Comparison of ENCODE assay signal across 21 cellular contexts in genomic region chr19:436413-436950, GRCh38. TPM values are rescaled to one million over a fixed set of nuclear protein-coding genes. Genes with fewer than 3 reads are reported as not detected.
DNase-seq lines count a peak whose midpoint lies in the region; ATAC-seq, FAIRE-seq and TF ChIP-seq lines count a peak whose summit lies in the region.
"Had no signal": no experiment of that assay in that cellular context is flagged by ENCODE, and none has a peak within 500 bp of the region (broad histone marks: within the 10 kb centered on the region; RNA-seq: fewer than 3 reads in every experiment).

No MANE protein-coding gene starts in this region.

- H2BK12ac ChIP-seq in H1 (ENCODE audit: low read depth, low read length) (no peak overlapping the region), neuronal stem cell (ENCODE audit: low read length) (peak overlapping the region; percentile 46)

- H2BK120ac ChIP-seq in H1 (replicated peaks; ENCODE audit: low read depth, low read length): no peak overlapping the region
- no peak overlapping the region for H2BK120ac ChIP-seq in neuronal stem cell (ENCODE audit: low read depth, low read length)

- H3K4ac ChIP-seq in H1 (replicated peaks; ENCODE audit: insufficient read length, low read depth, low read length) (no peak overlapping the region), neuronal stem cell (ENCODE audit: low read length) (peak overlapping the region; percentile 37)

- H2AFZ ChIP-seq in H1 (ENCODE audit: low read length): no peak overlapping the region
- H2AFZ ChIP-seq in neuronal stem cell (ENCODE audit: low read length): no peak overlapping the region
- no peak overlapping the region for H2AFZ ChIP-seq in neural progenitor cell (replicated peaks)
- H2AFZ ChIP-seq: GM23338 had no signal

- no peak for FAIRE-seq in H1 (lab: Jason Lieb, UNC)
- FAIRE-seq: A549, D721Med, GM12892, GM18507 had no signal

- H3K4me3 ChIP-seq in H1 (ENCODE audit: extremely low read depth in 1 of 4, insufficient read depth in 2 of 4, low read depth in 3 of 4, low read length in 4 of 4): no peak overlapping the region
- H3K4me3 ChIP-seq in neuronal stem cell (ENCODE audit: low read length in 2 of 2): no peak overlapping the region
- no peak overlapping the region for H3K4me3 ChIP-seq in neural progenitor cell
- no peak overlapping the region for H3K4me3 ChIP-seq in sigmoid colon
- H3K4me3 ChIP-seq: A549, GM23338 had no signal

- no peak for TF ChIP-seq POLR2A in H1 (IDR thresholded peaks at IDR 0.05; ENCODE audit: control extremely low read depth in 1 of 2, low read depth in 2 of 2, low read length in 2 of 2)
- no peak for TF ChIP-seq POLR2A in sigmoid colon (IDR thresholded peaks at IDR 0.05)

- peaks cover 3% of the 10 kb centered on the region for H3K27me3 Mint-ChIP-seq in neural progenitor cell (ENCODE audit: insufficient read depth, low read depth)

- H3K27ac ChIP-seq in angular gyrus (ENCODE audit: low read depth, low read length): peak overlapping the region; percentile 73
- no peak overlapping the region for H3K27ac ChIP-seq in H1 (ENCODE audit: low read depth, low read length)
- H3K27ac ChIP-seq in neuronal stem cell (replicated peaks; ENCODE audit: low read length): no peak overlapping the region
- H3K27ac ChIP-seq in neural progenitor cell: no peak overlapping the region
- no peak overlapping the region for H3K27ac ChIP-seq in sigmoid colon
- H3K27ac ChIP-seq: A549, C4-2B had no signal

- no peaks in the 10 kb centered on the region for H3K79me1 ChIP-seq in H1 (ENCODE audit: low read depth, low read length)
- peaks cover 2% of the 10 kb centered on the region for H3K79me1 ChIP-seq in neuronal stem cell (ENCODE audit: low read depth, low read length)

- no peak overlapping the region for H3K14ac ChIP-seq in H1 (ENCODE audit: insufficient read length)
- H3K14ac ChIP-seq in neuronal stem cell (ENCODE audit: low read length): peak overlapping the region; percentile 4

- intact Hi-C loops in sigmoid colon (cut with DNase I): no loop called here

- DNase-seq in H1 (ENCODE audit: low read depth in 1 of 2, low spot score in 2 of 2) (no peak), neuronal stem cell (ENCODE audit: low spot score) (no peak), neural progenitor cell (ENCODE audit: low spot score) (no peak), sigmoid colon (no peak)
- no peak for DNase-seq in stimulated activated CD4-positive, alpha-beta T cell treated with anti-CD3 and anti-CD28 coated beads, Interleukin-2, amount 100 ng/mL, for 24 hours
- DNase-seq: AML-193; Caco-2; CD4-positive, alpha-beta T cell; DMS79; GDM1; H9 had no signal

- H4K20me1 ChIP-seq in H1 (replicated peaks in 1 of 2; ENCODE audit: control insufficient read depth in 1 of 2, insufficient read depth in 2 of 2, low read length in 2 of 2): peaks cover 0 to 2% of the 10 kb centered on the region in 2 experiments
- H4K20me1 ChIP-seq in neural progenitor cell (ENCODE audit: low read depth): no peaks in the 10 kb centered on the region

- no peak overlapping the region for H3K18ac ChIP-seq in H1 (ENCODE audit: extremely low read depth, low read length)
- peak overlapping the region; percentile 71 for H3K18ac ChIP-seq in neuronal stem cell (ENCODE audit: low read length)

- H3K36me3 ChIP-seq in H1 (ENCODE audit: control insufficient read depth in 2 of 4, insufficient read depth in 4 of 4, low read length in 3 of 4): peaks cover 0 to 5% (median 2%) of the 10 kb centered on the region in 4 experiments; a peak in 3 of 8 replicates
- H3K36me3 ChIP-seq in neuronal stem cell (replicated peaks in 1 of 2; ENCODE audit: control insufficient read depth in 2 of 2, insufficient read depth in 2 of 2, low read length in 2 of 2): peaks cover 0 to 8% of the 10 kb centered on the region in 2 donors
- H3K36me3 ChIP-seq in neural progenitor cell: no peaks in the 10 kb centered on the region
- peaks cover 0 to 20% (median 0%) of the 10 kb centered on the region in 4 donors for H3K36me3 ChIP-seq in sigmoid colon

- H3K23ac ChIP-seq in H1 (ENCODE audit: insufficient read length) (no peak overlapping the region), neuronal stem cell (ENCODE audit: low read depth, low read length, poor library complexity) (peak overlapping the region; percentile 94)

- no peaks in the 10 kb centered on the region for H3K27me3 ChIP-seq in H1 (replicated peaks in 1 of 4; ENCODE audit: control insufficient read depth in 3 of 4, extremely low read depth in 1 of 4, insufficient read depth in 3 of 4, low read length in 3 of 4)
- H3K27me3 ChIP-seq in neuronal stem cell (ENCODE audit: control insufficient read depth in 3 of 3, insufficient read depth in 3 of 3, low read depth in 1 of 3, low read length in 3 of 3): peaks cover 0 to 2% (median 0%) of the 10 kb centered on the region in 3 experiments
- no peaks in the 10 kb centered on the region for H3K27me3 ChIP-seq in neural progenitor cell
- H3K27me3 ChIP-seq in sigmoid colon: no peaks in the 10 kb centered on the region

- TF ChIP-seq RAD21 in Ishikawa (IDR thresholded peaks at IDR 0.05; ENCODE audit: low read depth) (no peak), H1 (IDR thresholded peaks at IDR 0.05 in 1 of 2, conservative IDR thresholded peaks at IDR 0.05 in 1 of 2; ENCODE audit: low read depth in 2 of 2, low read length in 2 of 2) (no peak)

- H2BK5ac ChIP-seq in H1 (ENCODE audit: low read depth, low read length): no peak overlapping the region
- H2BK5ac ChIP-seq in neuronal stem cell (ENCODE audit: low read length): peak overlapping the region; percentile 53

- H2BK20ac ChIP-seq in H1 (ENCODE audit: low read length): no peak overlapping the region

- H3K9ac ChIP-seq in H1 (replicated peaks in 1 of 4; ENCODE audit: extremely low read depth in 1 of 4, low read depth in 3 of 4, low read length in 3 of 4) (no peak overlapping the region), neuronal stem cell (ENCODE audit: low read depth, low read length, poor library complexity) (no peak overlapping the region), neural progenitor cell (no peak overlapping the region)

- H4K91ac ChIP-seq in H1 (replicated peaks; ENCODE audit: insufficient read length, low read length) (no peak overlapping the region), neuronal stem cell (ENCODE audit: low read depth, low read length, poor library complexity) (no peak overlapping the region)

- H4K8ac ChIP-seq in H1 (ENCODE audit: extremely low read depth, insufficient read depth, low read length) (peak overlapping the region; percentile 25; the same call in 1 of the 2 replicates), neuronal stem cell (ENCODE audit: low read depth, low read length) (no peak overlapping the region)

- H2AK5ac ChIP-seq in H1 (ENCODE audit: low read depth, low read length) (no peak overlapping the region), neuronal stem cell (ENCODE audit: low read depth, low read length) (no peak overlapping the region)

- no peaks in the 10 kb centered on the region for H3F3A ChIP-seq in neural progenitor cell (ENCODE audit: low read depth)

- no peak for ATAC-seq in GM19395 (IDR thresholded peaks at IDR 0.05; ENCODE audit: unreplicated experiment)
- ATAC-seq: GM23338 had no signal

- no peak overlapping the region for H3K27ac Mint-ChIP-seq in neural progenitor cell
- H3K27ac Mint-ChIP-seq: CD4-positive, alpha-beta T cell; GM23338; H9 had no signal

- H3K79me2 ChIP-seq in H1 (ENCODE audit: control insufficient read depth in 1 of 2, insufficient read depth in 2 of 2, low read length in 2 of 2): no peaks in the 10 kb centered on the region
- no peaks in the 10 kb centered on the region for H3K79me2 ChIP-seq in neural progenitor cell (ENCODE audit: low read depth)

- peaks cover 0 to 11% (median 2%) of the 10 kb centered on the region in 4 experiments; a peak in 3 of 7 replicates for H3K4me1 ChIP-seq in H1 (replicated peaks in 1 of 4; ENCODE audit: control insufficient read depth in 3 of 4, insufficient read depth in 4 of 4, low read length in 3 of 4)
- peaks cover 0 to 8% of the 10 kb centered on the region in 2 donors for H3K4me1 ChIP-seq in neuronal stem cell (ENCODE audit: control insufficient read depth in 2 of 2, insufficient read depth in 1 of 2, low read depth in 1 of 2, low read length in 2 of 2)
- H3K4me1 ChIP-seq in neural progenitor cell: no peaks in the 10 kb centered on the region
- no peaks in the 10 kb centered on the region for H3K4me1 ChIP-seq in sigmoid colon
- H3K4me1 ChIP-seq: A549, Caco-2 had no signal

- no peak overlapping the region for H3K56ac ChIP-seq in H1 (replicated peaks; ENCODE audit: insufficient read length, low read depth, low read length)

- H3K4me1 Mint-ChIP-seq in neural progenitor cell: peaks cover 11% of the 10 kb centered on the region

- H3K36me3 Mint-ChIP-seq in neural progenitor cell: peaks cover 3% of the 10 kb centered on the region

- no peak overlapping the region for H3K4me2 ChIP-seq in H1 (ENCODE audit: insufficient read depth in 1 of 2, low read depth in 2 of 2, low read length in 2 of 2)
- no peak overlapping the region for H3K4me2 ChIP-seq in neuronal stem cell (ENCODE audit: insufficient read depth, low read length, poor library complexity, severe bottlenecking)
- H3K4me2 ChIP-seq in neural progenitor cell: no peak overlapping the region
- H3K4me2 ChIP-seq: A549, GM23338 had no signal

- TF ChIP-seq EP300 in Ishikawa (IDR thresholded peaks at IDR 0.05; ENCODE audit: borderline replicate concordance) (no peak), H1 (IDR thresholded peaks at IDR 0.05; ENCODE audit: borderline replicate concordance in 1 of 2, low read depth in 2 of 2, low read length in 2 of 2) (no peak), sigmoid colon (IDR thresholded peaks at IDR 0.05) (no peak)

- H4K5ac ChIP-seq in H1 (ENCODE audit: insufficient read length, low read depth, low read length): no peak overlapping the region

- CTCF ChIA-PET in H1 (lab: Charles Lee; ENCODE audit: partially characterized antibody): interaction anchor here (1.5 to 1.6 kb wide), 3 partner anchors 17 to 52 kb away, joined by 4 to 6 read pairs (median 4); no protein-coding TSS in a partner anchor

- H3K9me3 Mint-ChIP-seq in neural progenitor cell: no peaks in the 10 kb centered on the region
- H3K9me3 Mint-ChIP-seq: CD4-positive, alpha-beta T cell; H9 had no signal

- H3K9me3 ChIP-seq in H1 (ENCODE audit: insufficient read depth in 2 of 2, low read depth in 1 of 2, low read length in 1 of 2) (peaks cover 0 to 4% of the 10 kb centered on the region in 2 experiments; a peak in 2 of 4 replicates), neuronal stem cell (replicated peaks in 1 of 2; ENCODE audit: control insufficient read depth in 2 of 2, insufficient read depth in 1 of 2, low read depth in 1 of 2, low read length in 2 of 2) (peaks cover 3 to 7% of the 10 kb centered on the region in 2 donors), neural progenitor cell (ENCODE audit: low read depth) (no peaks in the 10 kb centered on the region), sigmoid colon (no peaks in the 10 kb centered on the region)
- H3K9me3 ChIP-seq: Caco-2 had no signal

- no peaks in the 10 kb centered on the region for H3K23me2 ChIP-seq in H1 (ENCODE audit: low read depth, low read length)

- 90% methylated on average over 14 of the region's 29 CpGs; no CpG with 5 or more reads in 1 of the 2 experiments for WGBS in H1 (ENCODE audit: extremely low coverage in 1 of 2, insufficient coverage in 1 of 2, insufficient read length in 1 of 2, insufficient replicate concordance in 2 of 2, low coverage in 1 of 2, low lambda C conversion rate in 2 of 2, missing lambda C conversion rate in 1 of 2), 2 experiments
- WGBS in neuronal stem cell (ENCODE audit: extremely low coverage in 2 of 2, insufficient read length in 2 of 2, insufficient replicate concordance in 1 of 2), 2 donors: no CpG with 5 or more reads among the region's 29 CpGs
- 88 to 90% methylated on average over 29 of the region's 29 CpGs for WGBS in sigmoid colon, 2 donors

- H3K4me3 Mint-ChIP-seq in neural progenitor cell: no peak overlapping the region
- H3K4me3 Mint-ChIP-seq: CD4-positive, alpha-beta T cell; GM23338; H9 had no signal

- POLR2A ChIA-PET in H1 (lab: Charles Lee; ENCODE audit: partially characterized antibody): interaction anchor here (0.7 to 1.5 kb wide), 3 partner anchors 9 to 27 kb away, joined by 3 to 4 read pairs (median 3); partner anchors contain the start of gene C2CD4C

- H2BK15ac ChIP-seq in H1 (ENCODE audit: low read length) (no peak overlapping the region), neuronal stem cell (ENCODE audit: low read length) (no peak overlapping the region)

- TF ChIP-seq CTCF in H1 (IDR thresholded peaks at IDR 0.05; ENCODE audit: control extremely low read depth in 1 of 3, insufficient read depth in 1 of 3, low read depth in 1 of 3, low read length in 3 of 3) (no peak), neural progenitor cell (IDR thresholded peaks at IDR 0.05) (no peak), sigmoid colon (IDR thresholded peaks at IDR 0.05) (no peak)

RNA-seq across cellular contexts. Expression of gene SHC2, which starts 24.4 kb away (rescaled TPM):
- total RNA-seq in H1 (2021; fragmentation: NEBNext Ultra II Directional; extraction: Animal tissue kit (Norgen Biotek cat#: 25700)): 3.5 and 4.4 TPM in 2 replicates
- 7.3 and 11.3 TPM in 2 replicates for polyA plus RNA-seq in H1 (2011; rRNA removed)
- 8.0 TPM for polyA plus RNA-seq in H1 (2011; cell fraction: cytosol; rRNA removed)
- polyA plus RNA-seq in H1 (2011; cell fraction: nucleus; rRNA removed): 43.5 TPM
- polyA plus RNA-seq in H1 (2012, experiment 1 of 2): 4.7 to 7.8 TPM (median 6.4 TPM) in 4 replicates
- polyA plus RNA-seq in H1 (2012, experiment 2 of 2): 3.1 TPM
- polyA plus RNA-seq in H1 (2013, experiment 1 of 2): 2.3 TPM
- polyA plus RNA-seq in H1 (2013, experiment 2 of 2): 2.4 TPM
- 2.3 and 3.7 TPM in 2 replicates for polyA minus RNA-seq in H1 (2011; rRNA and poly(A)+ RNA removed)
- polyA minus RNA-seq in H1 (2011; cell fraction: cytosol; rRNA and poly(A)+ RNA removed): 10.8 TPM
- 5.7 TPM for polyA minus RNA-seq in H1 (2011; cell fraction: nucleus; rRNA and poly(A)+ RNA removed)
- 29.6 TPM for polyA plus RNA-seq in neuronal stem cell (2013, experiment 1 of 2)
- 28.3 TPM for polyA plus RNA-seq in neuronal stem cell (2013, experiment 2 of 2)
- 3.2 and 15.9 TPM in 2 replicates for total RNA-seq in neural progenitor cell (ENCODE audit: low replicate concordance)
- 10 to 100 TPM; 17.8 to 49.9 (median 24.9) TPM for total RNA-seq in sigmoid colon
- polyA plus RNA-seq in sigmoid colon: 10 to 100 TPM in 1 of 3 donors, 1 to 10 TPM in 2; 1.8 to 10.8 (median 9.3) TPM

RNA-seq across cellular contexts. Expression of gene C2CD4C, which starts 27.5 kb away (rescaled TPM):
- total RNA-seq in H1 (2021; fragmentation: NEBNext Ultra II Directional; extraction: Animal tissue kit (Norgen Biotek cat#: 25700)): 6.3 and 6.6 TPM in 2 replicates
- polyA plus RNA-seq in H1 (2011; rRNA removed) (3.8 and 7.8 TPM in 2 replicates), sigmoid colon (under 1 TPM in 2 of 3 donors, not detected in 1; under 0.01 to 0.96 TPM)
- 6.2 TPM for polyA plus RNA-seq in H1 (2011; cell fraction: cytosol; rRNA removed)
- 39.7 TPM for polyA plus RNA-seq in H1 (2011; cell fraction: nucleus; rRNA removed)
- polyA plus RNA-seq in H1 (2012, experiment 1 of 2): 3.6 to 6.7 TPM (median 4.9 TPM) in 4 replicates
- 3.4 TPM for polyA plus RNA-seq in H1 (2012, experiment 2 of 2)
- 3.4 TPM for polyA plus RNA-seq in H1 (2013, experiment 1 of 2)
- polyA plus RNA-seq in H1 (2013, experiment 2 of 2): 3.2 TPM
- 0.59 and 0.82 TPM in 2 replicates for polyA minus RNA-seq in H1 (2011; rRNA and poly(A)+ RNA removed)
- 3.0 TPM for polyA minus RNA-seq in H1 (2011; cell fraction: cytosol; rRNA and poly(A)+ RNA removed)
- 5.6 TPM for polyA minus RNA-seq in H1 (2011; cell fraction: nucleus; rRNA and poly(A)+ RNA removed)
- 13.6 TPM for polyA plus RNA-seq in neuronal stem cell (2013, experiment 1 of 2)
- 12.7 TPM for polyA plus RNA-seq in neuronal stem cell (2013, experiment 2 of 2)
- total RNA-seq in neural progenitor cell (ENCODE audit: low replicate concordance) (2.3 and 18.6 TPM in 2 replicates), sigmoid colon (1 to 10 TPM in 1 of 4 donors, under 1 TPM in 3; 0.55 to 1.2 (median 0.76) TPM)
- total RNA-seq: CD4-positive, alpha-beta T cell; Daoy had no signal

RNA-seq across cellular contexts. Expression of gene MADCAM1, which starts 59.8 kb away (rescaled TPM):
- total RNA-seq in H1 (2021; fragmentation: NEBNext Ultra II Directional; extraction: Animal tissue kit (Norgen Biotek cat#: 25700)): 3.0 and 3.1 TPM in 2 replicates
- polyA plus RNA-seq in H1 (2011; rRNA removed) (2.3 and 5.3 TPM in 2 replicates), sigmoid colon (1 to 10 TPM in 1 of 3 donors, under 1 TPM in 2; 0.46 to 6.3 (median 0.60) TPM)
- 2.9 TPM for polyA plus RNA-seq in H1 (2011; cell fraction: cytosol; rRNA removed)
- 6.2 TPM for polyA plus RNA-seq in H1 (2011; cell fraction: nucleus; rRNA removed)
- 1.3 to 3.4 TPM (median 2.3 TPM) in 4 replicates for polyA plus RNA-seq in H1 (2012, experiment 1 of 2)
- 1.0 TPM for polyA plus RNA-seq in H1 (2012, experiment 2 of 2)
- polyA plus RNA-seq in H1 (2013, experiment 1 of 2): 2.6 TPM
- 2.6 TPM for polyA plus RNA-seq in H1 (2013, experiment 2 of 2)
- 0.44 and 0.57 TPM in 2 replicates for polyA minus RNA-seq in H1 (2011; rRNA and poly(A)+ RNA removed)
- 3.5 TPM for polyA minus RNA-seq in H1 (2011; cell fraction: cytosol; rRNA and poly(A)+ RNA removed)
- 1.9 TPM for polyA minus RNA-seq in H1 (2011; cell fraction: nucleus; rRNA and poly(A)+ RNA removed)
- 0.89 TPM for polyA plus RNA-seq in neuronal stem cell (2013, experiment 1 of 2)
- polyA plus RNA-seq in neuronal stem cell (2013, experiment 2 of 2): 0.91 TPM
- total RNA-seq in neural progenitor cell (ENCODE audit: low replicate concordance) (0.09 TPM in 1 of 2 replicates, not detected in the other), sigmoid colon (under 1 TPM in 3 of 4 donors, not detected in 1; 0.16 to 0.55 (median 0.27) TPM)
- total RNA-seq: Daoy had no signal
